ENCODE assay signal across 12 cellular contexts in the genomic region with DNA sequence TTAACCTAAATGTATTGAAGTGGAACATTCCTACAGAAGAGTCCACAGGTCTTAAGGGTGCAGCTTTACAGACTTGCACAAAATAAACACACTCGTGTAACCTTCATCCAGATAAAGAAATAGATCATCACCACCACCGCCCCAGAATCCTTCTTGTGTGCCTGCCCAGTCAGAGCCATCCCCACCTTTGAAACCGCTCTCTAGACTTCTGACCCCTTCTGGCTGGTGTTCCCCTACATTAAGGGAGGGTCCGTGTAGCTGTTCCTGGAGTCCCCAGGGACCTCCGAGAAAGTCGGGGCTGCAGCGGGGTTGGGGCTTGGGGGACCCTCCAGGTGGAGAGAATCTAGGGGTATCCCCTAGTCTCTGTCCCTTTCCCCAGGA. TPM values are rescaled to one million over a fixed set of nuclear protein-coding genes. Genes with fewer than 3 reads are reported as not detected.
DNase-seq lines count a peak whose midpoint lies in the region; ATAC-seq lines count a peak whose summit lies in the region.
"Had no signal": no experiment of that assay in that cellular context is flagged by ENCODE, and none has a peak within 500 bp of the region (broad histone marks: within the 10 kb centered on the region; RNA-seq: fewer than 3 reads in every experiment).

No MANE protein-coding gene starts in this region.

- H3K4me3 ChIP-seq in iPS-18c (ENCODE audit: insufficient read depth, low read depth, low read length) = peak overlapping the region; percentile 37

- no peaks in the 10 kb centered on the region for H3K9me3 Mint-ChIP-seq in activated T-cell treated with anti-CD3 and anti-CD28 coated beads, Interleukin-2, amount 50 U/mL, for 4 hours
- H3K9me3 Mint-ChIP-seq in stimulated activated memory B cell treated with anti-CD40 and anti-IgM and Interleukin-4, amounts not matched to agents 10 μg/mL and 1 μg/mL and 100 μg/mL, for 72 hours = no peaks in the 10 kb centered on the region

- peak overlapping the region; percentile 37 for H3K4me3 Mint-ChIP-seq in activated T-cell treated with anti-CD3 and anti-CD28 coated beads, Interleukin-2, amount 50 U/mL, for 4 hours
- H3K4me3 Mint-ChIP-seq in stimulated activated memory B cell treated with anti-CD40 and anti-IgM and Interleukin-4, amounts not matched to agents 10 μg/mL and 1 μg/mL and 100 μg/mL, for 72 hours = peak overlapping the region; percentile 46

- no peaks in the 10 kb centered on the region for H3K36me3 Mint-ChIP-seq in activated T-cell treated with anti-CD3 and anti-CD28 coated beads, Interleukin-2, amount 50 U/mL, for 4 hours (ENCODE audit: insufficient read depth)
- no peaks in the 10 kb centered on the region for H3K36me3 Mint-ChIP-seq in stimulated activated memory B cell treated with anti-CD40 and anti-IgM and Interleukin-4, amounts not matched to agents 10 μg/mL and 1 μg/mL and 100 μg/mL, for 72 hours

- ATAC-seq in activated T-cell treated with anti-CD3 and anti-CD28 coated beads, Interleukin-2, amount 50 U/mL, for 4 hours = no peak
- ATAC-seq in stimulated activated memory B cell treated with anti-CD40 and anti-IgM and Interleukin-4, amounts not matched to agents 10 μg/mL and 1 μg/mL and 100 μg/mL, for 72 hours = no peak
- no peak for ATAC-seq in GM21786 (IDR thresholded peaks at IDR 0.05; ENCODE audit: unreplicated experiment)
- ATAC-seq: Panc1 had no signal

- no peaks in the 10 kb centered on the region for H3K9me3 ChIP-seq in iPS-18c (ENCODE audit: control insufficient read depth, insufficient read depth, low read length)

- no peak for DNase-seq in activated T-cell treated with anti-CD3 and anti-CD28 coated beads, Interleukin-2, amount 50 U/mL, for 4 hours
- no peak for DNase-seq in activated T-cell treated with anti-CD3 and anti-CD28 coated beads, Interleukin-2, amount 50 U/mL, for 1 hour
- DNase-seq in OCI-M1 (lab: John Stamatoyannopoulos, UW) = peak; percentile 6
- DNase-seq in stimulated activated CD4-positive, alpha-beta T cell treated with anti-CD3 and anti-CD28 coated beads, Interleukin-12 subunit alpha, Interleukin-12 subunit beta, amount 100 ng/mL, for 4 hours = no peak
- no peak for DNase-seq in DMS53 (lab: John Stamatoyannopoulos, UW)

- no peak overlapping the region for H3K27ac Mint-ChIP-seq in stimulated activated memory B cell treated with anti-CD40 and anti-IgM and Interleukin-4, amounts not matched to agents 10 μg/mL and 1 μg/mL and 100 μg/mL, for 72 hours

- peaks cover 74% of the 10 kb centered on the region for H3K27me3 Mint-ChIP-seq in activated T-cell treated with anti-CD3 and anti-CD28 coated beads, Interleukin-2, amount 50 U/mL, for 4 hours (ENCODE audit: low read depth)
- peaks cover 91% of the 10 kb centered on the region for H3K27me3 Mint-ChIP-seq in stimulated activated memory B cell treated with anti-CD40 and anti-IgM and Interleukin-4, amounts not matched to agents 10 μg/mL and 1 μg/mL and 100 μg/mL, for 72 hours

- peaks cover 32% of the 10 kb centered on the region for H3K4me1 Mint-ChIP-seq in activated T-cell treated with anti-CD3 and anti-CD28 coated beads, Interleukin-2, amount 50 U/mL, for 4 hours (ENCODE audit: low read depth)
- H3K4me1 Mint-ChIP-seq in stimulated activated memory B cell treated with anti-CD40 and anti-IgM and Interleukin-4, amounts not matched to agents 10 μg/mL and 1 μg/mL and 100 μg/mL, for 72 hours = peaks cover 39% of the 10 kb centered on the region

RNA-seq across cellular contexts. Expression of gene TBX4, which starts 9.4 kb away (rescaled TPM):
- total RNA-seq in activated T-cell treated with anti-CD3 and anti-CD28 coated beads, Interleukin-2, amount 50 U/mL, for 4 hours = not detected
- total RNA-seq: cerebellum, Daoy, renal cortical epithelial cell had no signal
